ENCODE assay signal across 25 cellular contexts in the genomic region with DNA sequence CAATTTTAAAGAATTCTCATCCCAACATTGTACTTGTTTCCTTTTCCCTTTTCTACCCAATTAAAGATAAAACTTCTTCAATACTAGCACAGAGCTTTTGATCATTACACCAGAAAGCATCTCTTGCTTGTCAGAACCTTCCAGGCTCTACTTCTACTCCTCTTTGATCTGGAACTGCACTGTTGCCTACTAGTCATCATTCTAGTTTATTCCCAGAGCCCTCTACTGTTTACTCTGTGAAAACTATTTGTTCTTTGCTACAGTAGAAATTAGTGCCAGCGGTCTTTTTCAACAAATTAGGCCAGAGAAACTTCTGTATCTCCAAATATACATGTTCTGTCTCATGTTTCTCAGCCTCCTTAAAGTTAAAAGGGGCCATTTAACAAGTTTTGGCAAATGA. TPM values are rescaled to one million over a fixed set of nuclear protein-coding genes. Genes with fewer than 3 reads are reported as not detected.
DNase-seq lines count a peak whose midpoint lies in the region; ATAC-seq and TF ChIP-seq lines count a peak whose summit lies in the region.
"Had no signal": no experiment of that assay in that cellular context is flagged by ENCODE, and none has a peak within 500 bp of the region (broad histone marks: within the 10 kb centered on the region; RNA-seq: fewer than 3 reads in every experiment).

No MANE protein-coding gene starts in this region.

- no peak overlapping the region for H3K4me3 ChIP-seq in breast epithelium
- H3K4me3 ChIP-seq in RWPE2 (ENCODE audit: severe bottlenecking) = no peak overlapping the region
- H3K4me3 ChIP-seq in endodermal cell (ENCODE audit: low read length) = no peak overlapping the region
- H3K4me3 ChIP-seq: dorsolateral prefrontal cortex, suprapubic skin had no signal

- peaks cover 6% of the 10 kb centered on the region for H3K36me3 Mint-ChIP-seq in MCF 10A (ENCODE audit: insufficient read depth, unreplicated experiment)
- no peaks in the 10 kb centered on the region for H3K36me3 Mint-ChIP-seq in endodermal cell (ENCODE audit: low read depth)
- H3K36me3 Mint-ChIP-seq in activated CD4-positive, alpha-beta T cell treated with anti-CD3 and anti-CD28 coated beads, Interleukin-2, amount 10 ng/mL, durations not matched to agents 7 days and 5 days (ENCODE audit: low read depth) = no peaks in the 10 kb centered on the region
- H3K36me3 Mint-ChIP-seq: activated CD8-positive, alpha-beta memory T cell treated with anti-CD3 and anti-CD28 coated beads, Interleukin-2, amount 10 ng/mL, durations not matched to agents 7 days and 5 days had no signal

- DNase-seq in MCF 10A (ENCODE audit: unreplicated experiment) (peak; percentile 4), breast epithelium (ENCODE audit: low spot score in 2 of 2) (no peak), RWPE2 (ENCODE audit: low spot score) (no peak), endodermal cell (no peak), NCI-H524 treated with DMSO at 0.1 percent for 48 hours (lab: John Stamatoyannopoulos, UW) (no peak), Kasumi-1 (lab: John Stamatoyannopoulos, UW) (no peak)
- no peak for DNase-seq in activated T-cell treated with anti-CD3 and anti-CD28 coated beads, Interleukin-2, amount 50 U/mL, for 48 hours
- no peak for DNase-seq in activated CD4-positive, alpha-beta T cell treated with anti-CD3 and anti-CD28 coated beads, Interleukin-2, amount 10 ng/mL, durations not matched to agents 7 days and 5 days
- DNase-seq: activated CD4-positive, CD25-positive, alpha-beta regulatory T cell treated with anti-CD3 and anti-CD28 coated beads, Interleukin-2, amount 50 U/mL, for 72 hours; activated CD8-positive, alpha-beta memory T cell treated with anti-CD3 and anti-CD28 coated beads, Interleukin-2, amount 10 ng/mL, durations not matched to agents 7 days and 5 days; activated effector memory CD4-positive, alpha-beta T cell treated with anti-CD3 and anti-CD28 coated beads, Interleukin-2, amount 50 U/mL, for 16 hours; anterior cingulate cortex; dorsolateral prefrontal cortex; MV-4-11; NCI-H2081; NCI-H69; stimulated activated CD4-positive, alpha-beta T cell treated with anti-CD3 and anti-CD28 coated beads, Interleukin-4, amount 100 ng/mL, for 24 hours; stimulated activated CD8-positive, alpha-beta memory T cell treated with anti-CD3 and anti-CD28 coated beads, Interleukin-4, amount 100 ng/mL, for 48 hours had no signal

- no peak for TF ChIP-seq POLR2A in breast epithelium (IDR thresholded peaks at IDR 0.05)

- CTCF ChIA-PET in MCF 10A (lab: Yijun Ruan, JAX) = interaction anchor here (0.6 to 6.6 kb wide), 21 partner anchors 8 to 406 kb away, joined by 3 to 86 read pairs (median 5); no protein-coding TSS in a partner anchor
- CTCF ChIA-PET in activated CD4-positive, alpha-beta T cell treated with anti-CD3 and anti-CD28 coated beads, Interleukin-2, amount 10 ng/mL, durations not matched to agents 7 days and 5 days (lab: Charles Lee) = no interaction called here

- H3K36me3 ChIP-seq in breast epithelium (no peaks in the 10 kb centered on the region), RWPE2 (ENCODE audit: low read depth) (no peaks in the 10 kb centered on the region), endodermal cell (ENCODE audit: control insufficient read depth, insufficient read depth, low read length) (no peaks in the 10 kb centered on the region)
- H3K36me3 ChIP-seq: suprapubic skin had no signal

- BruUV-seq in MCF 10A (replicated peaks; lab: Mats Ljungman, UMichigan) = no TSS peak

- H3K4me1 Mint-ChIP-seq in MCF 10A (ENCODE audit: insufficient read depth, unreplicated experiment) (peaks cover 6% of the 10 kb centered on the region), endodermal cell (peaks cover 5% of the 10 kb centered on the region)
- peaks cover 2% of the 10 kb centered on the region for H3K4me1 Mint-ChIP-seq in activated CD4-positive, alpha-beta T cell treated with anti-CD3 and anti-CD28 coated beads, Interleukin-2, amount 10 ng/mL, durations not matched to agents 7 days and 5 days
- H3K4me1 Mint-ChIP-seq: activated CD8-positive, alpha-beta memory T cell treated with anti-CD3 and anti-CD28 coated beads, Interleukin-2, amount 10 ng/mL, durations not matched to agents 7 days and 5 days had no signal

- no peak overlapping the region for H3K4me3 Mint-ChIP-seq in MCF 10A (ENCODE audit: unreplicated experiment)
- H3K4me3 Mint-ChIP-seq in endodermal cell = no peak overlapping the region
- H3K4me3 Mint-ChIP-seq in activated CD4-positive, alpha-beta T cell treated with anti-CD3 and anti-CD28 coated beads, Interleukin-2, amount 10 ng/mL, durations not matched to agents 7 days and 5 days = no peak overlapping the region
- H3K4me3 Mint-ChIP-seq: activated CD8-positive, alpha-beta memory T cell treated with anti-CD3 and anti-CD28 coated beads, Interleukin-2, amount 10 ng/mL, durations not matched to agents 7 days and 5 days had no signal

- no peak overlapping the region for H3K27ac Mint-ChIP-seq in MCF 10A (ENCODE audit: low read depth, unreplicated experiment)
- H3K27ac Mint-ChIP-seq in endodermal cell = peak overlapping the region; percentile 18
- H3K27ac Mint-ChIP-seq in activated CD4-positive, alpha-beta T cell treated with anti-CD3 and anti-CD28 coated beads, Interleukin-2, amount 10 ng/mL, durations not matched to agents 7 days and 5 days = no peak overlapping the region
- H3K27ac Mint-ChIP-seq: activated CD8-positive, alpha-beta memory T cell treated with anti-CD3 and anti-CD28 coated beads, Interleukin-2, amount 10 ng/mL, durations not matched to agents 7 days and 5 days had no signal

- peak; percentile 56; the same call in 2 of the 3 replicates for ATAC-seq in RWPE2 (ENCODE audit: low read depth)
- ATAC-seq: activated CD8-positive, alpha-beta memory T cell treated with anti-CD3 and anti-CD28 coated beads, Interleukin-2, amount 10 ng/mL, durations not matched to agents 7 days and 5 days had no signal

- H3K27me3 Mint-ChIP-seq in MCF 10A (ENCODE audit: insufficient read depth, unreplicated experiment) (no peaks in the 10 kb centered on the region), endodermal cell (ENCODE audit: insufficient read depth) (no peaks in the 10 kb centered on the region)
- peaks cover 8% of the 10 kb centered on the region for H3K27me3 Mint-ChIP-seq in activated CD4-positive, alpha-beta T cell treated with anti-CD3 and anti-CD28 coated beads, Interleukin-2, amount 10 ng/mL, durations not matched to agents 7 days and 5 days

- no peaks in the 10 kb centered on the region for H3K4me1 ChIP-seq in breast epithelium
- peaks cover 11% of the 10 kb centered on the region for H3K4me1 ChIP-seq in RWPE2 (ENCODE audit: insufficient read depth, poor library complexity, severe bottlenecking)
- H3K4me1 ChIP-seq in endodermal cell (ENCODE audit: control insufficient read depth, insufficient read depth, low read length) = no peaks in the 10 kb centered on the region
- H3K4me1 ChIP-seq: suprapubic skin had no signal

- TF ChIP-seq CTCF in MCF 10A (IDR thresholded peaks at IDR 0.05; ENCODE audit: unreplicated experiment) = no peak
- TF ChIP-seq CTCF in breast epithelium (IDR thresholded peaks at IDR 0.05) = no peak
- no peak for TF ChIP-seq CTCF in RWPE2 (IDR thresholded peaks at IDR 0.05; ENCODE audit: poor library complexity, severe bottlenecking)
- TF ChIP-seq CTCF in endodermal cell (conservative IDR thresholded peaks at IDR 0.05) = no peak

- H3K9me3 ChIP-seq in breast epithelium (no peaks in the 10 kb centered on the region), RWPE2 (ENCODE audit: severe bottlenecking) (no peaks in the 10 kb centered on the region), endodermal cell (ENCODE audit: control insufficient read depth, low read length) (no peaks in the 10 kb centered on the region)
- H3K9me3 ChIP-seq: suprapubic skin had no signal

- no peaks in the 10 kb centered on the region for H3K9me3 Mint-ChIP-seq in MCF 10A (ENCODE audit: unreplicated experiment)
- H3K9me3 Mint-ChIP-seq in endodermal cell = peaks cover 25% of the 10 kb centered on the region
- H3K9me3 Mint-ChIP-seq in activated CD4-positive, alpha-beta T cell treated with anti-CD3 and anti-CD28 coated beads, Interleukin-2, amount 10 ng/mL, durations not matched to agents 7 days and 5 days = no peaks in the 10 kb centered on the region

- POLR2A ChIA-PET in MCF 10A (lab: Yijun Ruan, JAX) = no interaction called here
- POLR2A ChIA-PET in activated CD4-positive, alpha-beta T cell treated with anti-CD3 and anti-CD28 coated beads, Interleukin-2, amount 10 ng/mL, durations not matched to agents 7 days and 5 days (lab: Charles Lee) = no interaction called here

- no peak overlapping the region for H3K9ac ChIP-seq in endodermal cell (ENCODE audit: extremely low read depth, low read length, poor library complexity, severe bottlenecking)

- 78 to 80% methylated on average over 1 of the region's 1 CpG for WGBS in endodermal cell (ENCODE audit: insufficient coverage in 1 of 2, insufficient read length in 1 of 2), 2 experiments

- intact Hi-C loops in MCF 10A (cut with micrococcal nuclease) = loop anchor here (10.0 kb wide), 3 partner anchors 198 to 632 kb away; a partner anchor contains a TSS
- intact Hi-C loops in breast epithelium (cut with DNase I; ENCODE audit: low total_unique reads) = no loop called here

- no peaks in the 10 kb centered on the region for H3K27me3 ChIP-seq in breast epithelium
- no peaks in the 10 kb centered on the region for H3K27me3 ChIP-seq in RWPE2 (ENCODE audit: insufficient read depth, poor library complexity, severe bottlenecking)
- H3K27me3 ChIP-seq in endodermal cell (ENCODE audit: control insufficient read depth, insufficient read depth, low read length, poor library complexity, severe bottlenecking) = no peaks in the 10 kb centered on the region
- H3K27me3 ChIP-seq: suprapubic skin had no signal

- H3K27ac ChIP-seq in breast epithelium (no peak overlapping the region), RWPE2 (ENCODE audit: poor library complexity, severe bottlenecking) (no peak overlapping the region), endodermal cell (ENCODE audit: low read depth, low read length) (no peak overlapping the region)
- H3K27ac ChIP-seq: dorsolateral prefrontal cortex, suprapubic skin had no signal

RNA-seq across cellular contexts. Expression of a gene that starts 46.8 kb away (rescaled TPM):
- total RNA-seq in MCF 10A (2022) (not detected in 2 replicates), breast epithelium (not detected), endodermal cell (not detected)
- polyA plus RNA-seq in endodermal cell (2013, experiment 1 of 2) = not detected
- not detected for polyA plus RNA-seq in endodermal cell (2013, experiment 2 of 2)
- not detected for total RNA-seq in activated CD4-positive, alpha-beta T cell treated with anti-CD3 and anti-CD28 coated beads, Interleukin-2, amount 10 ng/mL, durations not matched to agents 7 days and 5 days
- total RNA-seq: activated CD8-positive, alpha-beta memory T cell treated with anti-CD3 and anti-CD28 coated beads, Interleukin-2, amount 10 ng/mL, durations not matched to agents 7 days and 5 days; fibroblast of lung; HT-29; osteocyte; RPMI7951; skeletal muscle tissue; T-helper 1 cell treated with Interleukin-12 subunit alpha and Interleukin-12 subunit beta and Interleukin-4 antibody, amounts not matched to agents 30 ng/mL and 1 ng/mL, for 36 hours had no signal
- polyA plus RNA-seq: fibroblast of lung had no signal
